8 cellular contexts compared by ENCODE assay signal in the genomic region with DNA sequence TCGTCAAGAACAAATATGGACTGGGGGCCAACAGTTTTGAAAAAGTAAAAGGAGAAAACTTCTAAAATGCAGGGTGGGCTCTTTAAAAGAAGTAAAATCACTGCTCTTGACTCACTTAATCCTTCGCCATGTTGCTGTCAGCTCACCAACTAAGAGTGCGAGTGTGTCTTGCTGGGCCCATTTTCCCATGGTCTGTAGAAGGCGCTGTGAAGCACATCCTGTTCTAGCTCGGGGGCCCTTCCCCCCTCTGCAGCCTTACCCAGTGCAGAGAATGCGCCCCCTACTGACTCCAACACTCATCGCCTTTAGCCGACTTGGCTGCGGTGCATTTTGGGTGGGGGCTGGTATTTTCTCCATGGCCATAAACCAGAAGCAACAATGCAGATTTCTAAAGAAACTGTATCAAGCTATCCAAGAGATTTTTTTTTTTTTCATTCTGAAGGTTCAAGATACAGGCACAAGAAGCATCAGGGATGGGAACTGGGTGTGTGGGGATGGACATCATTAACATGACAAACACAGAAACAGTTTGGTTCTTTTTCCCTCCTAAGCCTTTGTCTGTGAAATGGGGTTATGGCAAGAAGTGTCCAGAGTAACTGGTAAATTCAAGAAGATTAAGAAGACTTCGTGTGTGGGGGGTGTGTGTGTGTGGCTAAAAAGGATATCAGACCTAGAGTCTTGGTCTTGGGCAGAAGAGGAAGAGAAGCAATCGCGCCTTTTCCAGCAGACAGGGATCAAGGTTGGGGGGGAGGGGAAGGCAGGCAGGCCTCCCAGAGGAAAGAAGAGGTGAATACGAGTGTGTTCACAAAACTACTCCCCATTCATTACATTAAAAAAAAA. TPM values are rescaled to one million over a fixed set of nuclear protein-coding genes. Genes with fewer than 3 reads are reported as not detected.
DNase-seq lines count a peak whose midpoint lies in the region; ATAC-seq, FAIRE-seq and TF ChIP-seq lines count a peak whose summit lies in the region.

No MANE protein-coding gene starts in this region.

- FAIRE-seq in urothelium cell line (lab: Jason Lieb, UNC) = no peak

- DNase-seq in NCI-H1436 (lab: John Stamatoyannopoulos, UW) (peak; percentile 91), T follicular helper cell (ENCODE audit: low read depth) (peak; percentile 91), amygdala (lab: John Stamatoyannopoulos, UW) (peak in 55 of 56 donors; percentile 20 to 93 (median 79)), right atrium auricular region (ENCODE audit: low spot score) (peak; percentile 93), psoas muscle (peak; percentile 86 to 90), urothelium cell line (ENCODE audit: low spot score) (peak; percentile 96)

- H3K4me1 ChIP-seq in right atrium auricular region (peaks cover 0 to 58% of the 10 kb centered on the region in 2 donors), psoas muscle (peaks cover 52% of the 10 kb centered on the region)

- WGBS in psoas muscle, 3 donors = 12 to 17% (median 14%) methylated on average over 13 of the region's 13 CpGs

- H3K36me3 ChIP-seq in right atrium auricular region = peaks cover 9% of the 10 kb centered on the region
- H3K36me3 ChIP-seq in psoas muscle (ENCODE audit: insufficient read depth in 1 of 2, low read depth in 1 of 2) = peaks cover 5 to 39% of the 10 kb centered on the region in 2 donors

- H3K4me3 ChIP-seq in right atrium auricular region (peak overlapping the region; percentile 83 to 84), psoas muscle (peak overlapping the region; percentile 82)

- peak; percentile 40 for ATAC-seq in HG02840 (IDR thresholded peaks at IDR 0.05; ENCODE audit: low FRiP score, unreplicated experiment)
- ATAC-seq in psoas muscle = peak; percentile 44 to 79 (median 76)

- intact Hi-C loops in psoas muscle (cut with DNase I) = loop anchor here (2.0 to 5.0 kb wide), 2 partner anchors 29 to 137 kb away; partner anchors contain the start of genes DPM1 (in 2 of the 2) and MOCS3 (in 2 of the 2)

- no peaks in the 10 kb centered on the region for H3K9me3 ChIP-seq in right atrium auricular region
- H3K9me3 ChIP-seq in psoas muscle = no peaks in the 10 kb centered on the region

- TF ChIP-seq CTCF in GM12872 (IDR thresholded peaks at IDR 0.05; ENCODE audit: insufficient read depth, low read depth, low read length) = peak; percentile 98
- TF ChIP-seq CTCF in right atrium auricular region (IDR thresholded peaks at IDR 0.05) = peak; percentile 72 to 85
- peak; percentile 70 for TF ChIP-seq CTCF in psoas muscle (IDR thresholded peaks at IDR 0.05)

- no peaks in the 10 kb centered on the region for H3K27me3 ChIP-seq in right atrium auricular region
- H3K27me3 ChIP-seq in psoas muscle (ENCODE audit: insufficient read depth in 3 of 3, low read length in 2 of 3) = no peaks in the 10 kb centered on the region

- H3K27ac ChIP-seq in right atrium auricular region (peak overlapping the region; percentile 72 to 77), psoas muscle (peak overlapping the region; percentile 77)

RNA-seq across cellular contexts. Expression of gene ADNP, which starts 1.7 kb away (rescaled TPM):
- total RNA-seq in right atrium auricular region (10 to 100 TPM; 23.7 to 34.3 TPM), psoas muscle (10 to 100 TPM; 34.2 to 40.1 (median 37.9) TPM)
- polyA plus RNA-seq in psoas muscle = 10 to 100 TPM; 13.3 to 30.1 (median 13.4) TPM

RNA-seq across cellular contexts. Expression of gene DPM1, which starts 28.8 kb away (rescaled TPM):
- total RNA-seq in right atrium auricular region (10 to 100 TPM; 35.0 to 78.1 TPM), psoas muscle (10 to 100 TPM; 24.6 to 59.6 (median 38.3) TPM)
- 100 to 1,000 TPM in 1 of 3 donors, 10 to 100 TPM in 2; 65.7 to 120 (median 66.8) TPM for polyA plus RNA-seq in psoas muscle

RNA-seq across cellular contexts. Expression of gene MOCS3, which starts 29.1 kb away (rescaled TPM):
- total RNA-seq in right atrium auricular region = 1 to 10 TPM; 2.9 to 3.1 TPM
- total RNA-seq in psoas muscle = 1 to 10 TPM; 2.9 to 4.2 (median 3.7) TPM
- 1 to 10 TPM; 2.1 to 5.9 (median 3.1) TPM for polyA plus RNA-seq in psoas muscle

Comparison
In these comparisons a context has a peak if more than half of its experiments do, and no peak if none do; other contexts are left out.
1. Peak in every context shown above with its lines: DNase-seq, ATAC-seq, H3K4me3 ChIP-seq and H3K27ac ChIP-seq.